8 cellular contexts compared by ENCODE assay signal in the genomic region with DNA sequence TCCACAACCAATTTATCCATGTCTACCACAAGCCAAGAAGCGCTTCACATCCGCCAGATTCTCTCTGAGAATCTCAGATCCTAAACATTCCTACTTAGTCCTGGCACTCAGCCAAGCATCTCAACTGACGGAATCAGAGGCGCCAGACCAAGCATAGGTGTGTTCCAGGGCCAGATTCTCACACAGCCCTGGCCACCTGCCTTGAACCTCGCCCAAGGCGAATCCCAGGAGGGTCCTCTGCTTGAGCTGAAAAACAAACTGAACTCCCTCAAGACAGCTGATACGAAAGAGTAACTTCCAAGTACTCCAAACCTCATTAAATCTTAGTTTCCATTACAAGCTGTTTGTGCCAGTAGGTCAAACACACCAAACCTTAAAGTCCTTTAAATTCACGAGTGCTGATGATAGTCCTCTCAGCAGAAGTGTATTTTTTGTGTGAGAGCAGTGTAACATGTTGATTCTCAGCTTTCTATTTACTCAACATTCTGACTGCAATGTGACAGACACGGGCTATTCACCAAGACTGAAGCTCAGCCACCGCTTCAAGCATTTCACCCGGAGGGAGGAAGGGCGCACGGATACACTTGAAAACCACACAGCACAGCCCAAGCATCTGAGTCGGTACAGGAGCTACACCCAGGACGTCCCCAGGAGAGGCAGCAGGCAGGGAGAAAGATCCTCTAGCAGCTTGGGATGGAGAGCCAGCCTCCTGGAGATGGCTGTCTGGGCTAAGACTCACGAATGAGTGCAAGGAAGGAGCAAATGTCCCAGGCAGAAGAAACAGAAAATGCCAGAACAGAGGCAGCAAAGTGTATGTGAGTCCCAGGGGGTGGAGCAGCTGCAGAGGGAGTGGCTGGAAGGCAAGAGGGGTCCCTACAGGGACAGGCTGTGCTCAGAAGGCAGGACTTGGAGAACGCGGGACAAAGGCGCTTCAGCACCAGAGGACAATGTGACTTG. TPM values are rescaled to one million over a fixed set of nuclear protein-coding genes. Genes with fewer than 3 reads are reported as not detected.
A peak's percentile ranks its signal among the peaks of the same experiment; 100 is the strongest.
DNase-seq lines count a peak whose midpoint lies in the region; ATAC-seq, FAIRE-seq and TF ChIP-seq lines count a peak whose summit lies in the region.

No MANE protein-coding gene starts in this region.

- peaks cover 12% of the 10 kb centered on the region for H4K20me1 ChIP-seq in K562 (replicated peaks; ENCODE audit: control insufficient read depth, insufficient read depth, low read length)

- peaks cover 0 to 2% (median 0%) of the 10 kb centered on the region in 8 donors for H3K9me3 Mint-ChIP-seq in CD4-positive, alpha-beta memory T cell

- FAIRE-seq in K562 (lab: Jason Lieb, UNC), result no peak

- TF ChIP-seq POLR2A in K562 (conservative IDR thresholded peaks at IDR 0.05) (no peak), right lobe of liver (IDR thresholded peaks at IDR 0.05) (no peak)

- no TSS peak for BruUV-seq in K562 (replicated peaks; lab: Mats Ljungman, UMichigan)

- intact Hi-C loops in K562 (cut with micrococcal nuclease), result no loop called here
- intact Hi-C loops in right lobe of liver (cut with DNase I), result no loop called here
- intact Hi-C loops in CD4-positive, alpha-beta memory T cell (cut with micrococcal nuclease), result no loop called here

- H3K79me2 ChIP-seq in K562 (ENCODE audit: control insufficient read depth, insufficient read depth, low read length), result no peaks in the 10 kb centered on the region; the same call in 2 of the 3 replicates

- no peaks in the 10 kb centered on the region for H3K9me1 ChIP-seq in K562 (ENCODE audit: control insufficient read depth, insufficient read depth, low read length)

- H3K4me1 ChIP-seq in K562 (replicated peaks in 1 of 2; ENCODE audit: control insufficient read depth in 2 of 2, insufficient read depth in 2 of 2, low read length in 2 of 2), result peaks cover 0 to 2% of the 10 kb centered on the region in 2 experiments; a peak in 1 of 5 replicates
- peaks cover 0 to 13% (median 6%) of the 10 kb centered on the region in 4 donors for H3K4me1 ChIP-seq in right lobe of liver
- H3K4me1 ChIP-seq in CD4-positive, alpha-beta memory T cell (ENCODE audit: insufficient read depth, low read length), result no peaks in the 10 kb centered on the region

- H3K4me3 Mint-ChIP-seq in CD4-positive, alpha-beta memory T cell, result peak overlapping the region in 1 of 8 donors; percentile 0

- H3K27ac ChIP-seq in K562 (ENCODE audit: extremely low read depth, low read depth, low read length) (no peak overlapping the region), right lobe of liver (peak overlapping the region in 1 of 3 donors; percentile 10)
- no peak overlapping the region for H3K27ac ChIP-seq in CD4-positive, alpha-beta memory T cell (ENCODE audit: low read depth, low read length)

- TF ChIP-seq RAD21 in K562 (CRISPR knock-in tag; conservative IDR thresholded peaks at IDR 0.05 in 1 of 2, IDR thresholded peaks at IDR 0.05 in 1 of 2), result no peak

- POLR2A ChIA-PET in K562 (lab: Yijun Ruan, JAX), result interaction anchor here (0.6 to 2.4 kb wide), 4 partner anchors 8 to 1686 kb away, joined by 3 to 9 read pairs (median 4); no protein-coding TSS in a partner anchor
- POLR2A ChIA-PET in CD4-positive, alpha-beta memory T cell (lab: Charles Lee; ENCODE audit: partially characterized antibody), result no interaction called here

- H3K4me1 Mint-ChIP-seq in CD4-positive, alpha-beta memory T cell, result peaks cover 1 to 9% (median 5%) of the 10 kb centered on the region in 4 donors

- no peak for TF ChIP-seq EP300 in K562 (IDR thresholded peaks at IDR 0.05; ENCODE audit: low read length)

- no peaks in the 10 kb centered on the region for H3K36me3 ChIP-seq in K562 (ENCODE audit: control insufficient read depth, insufficient read depth, low read length)
- no peaks in the 10 kb centered on the region for H3K36me3 ChIP-seq in right lobe of liver
- no peaks in the 10 kb centered on the region for H3K36me3 ChIP-seq in CD4-positive, alpha-beta memory T cell (ENCODE audit: insufficient read depth, low read length)

- no peak overlapping the region for H2AFZ ChIP-seq in K562 (ENCODE audit: low read depth, low read length)

- WGBS in K562 (ENCODE audit: insufficient coverage, low coverage, missing lambda C conversion rate), result 33% methylated on average over 19 of the region's 19 CpGs
- 57% methylated on average over 16 of the region's 19 CpGs for WGBS in right lobe of liver (ENCODE audit: insufficient coverage, low coverage, low lambda C conversion rate, missing lambda C conversion rate)

- H3K36me3 Mint-ChIP-seq in CD4-positive, alpha-beta memory T cell, result no peaks in the 10 kb centered on the region

- H3K9ac ChIP-seq in K562 (ENCODE audit: insufficient read depth in 1 of 2, low read depth in 2 of 2, low read length in 2 of 2), result no peak overlapping the region

- ATAC-seq in GM18909 (IDR thresholded peaks at IDR 0.05; ENCODE audit: poor library complexity, unreplicated experiment) (peak; percentile 66), HG03354 (IDR thresholded peaks at IDR 0.05; ENCODE audit: poor library complexity, severe bottlenecking, unreplicated experiment) (peak; percentile 60), K562 (no peak), right lobe of liver (peak; percentile 30 to 53 (median 40)), GM18858 (IDR thresholded peaks at IDR 0.05; ENCODE audit: unreplicated experiment) (no peak)

- CTCF ChIA-PET in K562 (lab: Yijun Ruan, JAX; ENCODE audit: low intra/inter-chr PET ratio), result no interaction called here
- CTCF ChIA-PET in CD4-positive, alpha-beta memory T cell (lab: Charles Lee; ENCODE audit: partially characterized antibody), result no interaction called here

- DNase-seq in K562 (ENCODE audit: extremely low read depth in 1 of 4, low spot score in 3 of 4), result no peak
- no peak for DNase-seq in right lobe of liver
- DNase-seq in SKM-1 treated with dmso at 0.1 percent for 144 hours (lab: John Stamatoyannopoulos, UW; ENCODE audit: unreplicated experiment), result no peak
- no peak for DNase-seq in NK-92 (lab: John Stamatoyannopoulos, UW; ENCODE audit: unreplicated experiment)
- no peak for DNase-seq in CD4-positive, alpha-beta memory T cell

- no peak overlapping the region for H3K27ac Mint-ChIP-seq in CD4-positive, alpha-beta memory T cell

- no peak for TF ChIP-seq CTCF in K562 (IDR thresholded peaks at IDR 0.05 in 2 of 3, conservative IDR thresholded peaks at IDR 0.05 in 1 of 3; ENCODE audit: insufficient read depth in 2 of 3, low read depth in 1 of 3, low read length in 3 of 3)
- TF ChIP-seq CTCF in right lobe of liver (IDR thresholded peaks at IDR 0.05), result no peak

- peaks cover 26 to 28% of the 10 kb centered on the region in 2 donors for H3K27me3 Mint-ChIP-seq in CD4-positive, alpha-beta memory T cell

- H3K4me2 ChIP-seq in K562 (ENCODE audit: insufficient read depth, low read length), result no peak overlapping the region

- no peak overlapping the region for H3K4me3 ChIP-seq in K562
- H3K4me3 ChIP-seq in right lobe of liver, result no peak overlapping the region
- no peak overlapping the region for H3K4me3 ChIP-seq in CD4-positive, alpha-beta memory T cell (ENCODE audit: low read length in 2 of 2)

- in situ Hi-C loops in K562 (cut with MboI), result no loop called here

- no peaks in the 10 kb centered on the region for H3K9me3 ChIP-seq in K562 (replicated peaks; ENCODE audit: control insufficient read depth, insufficient read depth, low read depth, low read length)
- no peaks in the 10 kb centered on the region for H3K9me3 ChIP-seq in right lobe of liver
- no peaks in the 10 kb centered on the region for H3K9me3 ChIP-seq in CD4-positive, alpha-beta memory T cell (ENCODE audit: control insufficient read depth in 1 of 2, low read length in 2 of 2)

- H3K27me3 ChIP-seq in K562 (ENCODE audit: control insufficient read depth in 2 of 2, insufficient read depth in 2 of 2, low read length in 2 of 2), result peaks cover 2 to 22% of the 10 kb centered on the region in 2 experiments; a peak in 4 of 5 replicates
- no peaks in the 10 kb centered on the region for H3K27me3 ChIP-seq in right lobe of liver
- H3K27me3 ChIP-seq in CD4-positive, alpha-beta memory T cell (ENCODE audit: insufficient read depth, low read length), result peaks cover 8% of the 10 kb centered on the region

TF ChIP-seq in K562, 482 proteins besides CTCF, POLR2A, EP300 and RAD21:
- TF ChIP-seq NFIC (IDR thresholded peaks at IDR 0.05) (peak; percentile 84), ZBTB9 (CRISPR knock-in tag; IDR thresholded peaks at IDR 0.05) (no peak), ZNF253 (CRISPR knock-in tag; conservative IDR thresholded peaks at IDR 0.05) (no peak)

RNA-seq across cellular contexts. Expression of gene PARD3, which starts 6.0 kb away (rescaled TPM):
- total RNA-seq in K562 (2011; cell fraction: chromatin; rRNA removed; ENCODE audit: low replicate concordance), result 8.3 and 11.4 TPM in 2 replicates
- total RNA-seq in K562 (2011; cell fraction: nucleolus; rRNA removed), result 4.5 and 6.1 TPM in 2 replicates
- 5.0 and 7.4 TPM in 2 replicates for total RNA-seq in K562 (2011; cell fraction: nucleoplasm; rRNA removed)
- 7.7 and 8.4 TPM in 2 replicates for total RNA-seq in K562 (2014; rRNA removed)
- total RNA-seq in K562 (2014; rRNA removed; fragmentation: Illumina TruSeq; extraction: Trizol), result 11.4 and 13.3 TPM in 2 replicates
- 8.8 and 11.7 TPM in 2 replicates for total RNA-seq in K562 (2015; rRNA removed; fragmentation: Illumina TruSeq; extraction: Trizol)
- 6.5 and 6.8 TPM in 2 replicates for total RNA-seq in K562 (2021)
- 11.6 and 19.2 TPM in 2 replicates for polyA plus RNA-seq in K562 (2011; rRNA removed)
- polyA plus RNA-seq in K562 (2011; cell fraction: cytosol; rRNA removed), result 4.3 and 14.5 TPM in 2 replicates
- polyA plus RNA-seq in K562 (2011; cell fraction: nucleus; rRNA removed), result 6.1 and 13.8 TPM in 2 replicates
- polyA plus RNA-seq in K562 (2012), result 4.5 and 5.7 TPM in 2 replicates
- 9.3 and 9.9 TPM in 2 replicates for polyA plus RNA-seq in K562 (2014; fragmentation: Illumina TruSeq; extraction: Trizol)
- polyA plus RNA-seq in K562 (2014; fragmentation: Nextera tagmentation; extraction: Ambion mirVana), result 1 to 10 TPM; 2.7 to 3.0 TPM
- 5.0 and 6.4 TPM in 2 replicates for polyA plus RNA-seq in K562 (2014; rRNA removed)
- 28.8 and 60.0 TPM in 2 replicates for polyA minus RNA-seq in K562 (2011; rRNA and poly(A)+ RNA removed)
- 7.9 and 20.2 TPM in 2 replicates for polyA minus RNA-seq in K562 (2011; cell fraction: cytosol; rRNA and poly(A)+ RNA removed)
- polyA minus RNA-seq in K562 (2011; cell fraction: nucleus; rRNA and poly(A)+ RNA removed), result 12.4 and 40.0 TPM in 2 replicates
- 10 to 100 TPM; 19.1 to 27.8 (median 22.0) TPM for total RNA-seq in right lobe of liver
- total RNA-seq in CD4-positive, alpha-beta memory T cell, result under 1 TPM in 1 of 2 experiments, not detected in 1; 0.25 TPM
- polyA plus RNA-seq in CD4-positive, alpha-beta memory T cell, result under 1 TPM in 1 of 2 donors, not detected in 1; 0.13 TPM

Comparison
In these comparisons a context has a peak if more than half of its experiments do, and no peak if none do; other contexts are left out.
1. ATAC-seq: peak in GM18909 (single experiment), HG03354 (single experiment) and right lobe of liver (4 of 4); none in K562 (single experiment) and GM18858 (single experiment).
2. RNA of gene PARD3, which starts 6.0 kb away (total RNA-seq): 19.1 to 27.8 TPM in right lobe of liver and 4.5 to 13.3 TPM in K562; 0.25 TPM in CD4-positive, alpha-beta memory T cell; every median in the first group is over 4 times any median in the second.